Comparison of ENCODE assay signal across 1 cellular context in the genomic region with DNA sequence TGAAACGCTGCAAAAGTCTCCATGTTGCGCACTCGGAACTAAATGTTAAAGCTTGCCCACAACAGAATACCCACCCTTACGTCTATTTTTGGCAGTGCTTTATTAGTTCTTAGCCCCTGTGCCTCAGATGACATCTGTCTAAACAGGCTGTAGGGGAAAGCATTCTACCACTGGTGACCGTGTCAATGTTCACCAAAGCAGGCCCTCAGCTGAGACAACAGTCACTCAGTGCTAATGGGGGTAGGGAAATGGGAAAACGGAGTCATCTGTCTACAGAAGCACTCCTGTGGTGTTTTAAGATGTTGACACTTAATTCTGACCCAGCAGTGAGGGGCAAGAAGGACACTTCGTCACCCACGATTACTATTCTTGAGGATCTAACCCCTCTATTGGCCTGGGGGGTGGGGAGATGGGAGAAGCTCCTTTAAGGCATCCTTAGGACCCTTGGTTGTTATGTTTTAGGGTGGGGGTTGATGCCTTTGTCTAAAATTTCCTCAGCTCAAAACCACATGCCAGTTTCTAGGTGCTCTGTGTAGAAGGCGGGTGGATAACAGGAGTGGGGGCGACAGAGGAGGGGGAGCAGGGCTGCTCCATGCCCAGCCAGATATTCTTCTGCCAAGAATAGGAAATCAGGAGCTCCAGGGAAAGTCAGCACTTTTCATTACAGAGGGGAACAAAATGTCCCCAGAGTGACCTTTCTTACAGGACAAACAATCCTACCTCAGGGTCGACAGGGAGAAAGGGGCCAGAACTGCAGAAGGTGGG.
TF ChIP-seq lines count a peak whose summit lies in the region.

No MANE protein-coding gene starts in this region.

TF ChIP-seq in H1, 55 proteins besides CTCF, POLR2A, EP300 and RAD21:
- TF ChIP-seq SRF (IDR thresholded peaks at IDR 0.05; ENCODE audit: low read depth, low read length) (no peak), RBBP5 (IDR thresholded peaks at IDR 0.05; ENCODE audit: borderline replicate concordance, low read depth, low read length) (no peak), SIRT6 (IDR thresholded peaks at IDR 0.05; ENCODE audit: low read length) (no peak), BACH1 (IDR thresholded peaks at IDR 0.05; ENCODE audit: low read length) (no peak), TAF7 (optimal IDR thresholded peaks at IDR 0.05; ENCODE audit: borderline replicate concordance, low read depth, low read length) (no peak), ZNF274 (IDR thresholded peaks at IDR 0.05; ENCODE audit: borderline replicate concordance, extremely low read depth, low read length) (no peak), POLR2AphosphoS5 (IDR thresholded peaks at IDR 0.05; ENCODE audit: low read depth, low read length) (no peak), CBX8 (IDR thresholded peaks at IDR 0.05; ENCODE audit: borderline replicate concordance, low read depth, low read length) (no peak), SUZ12 (IDR thresholded peaks at IDR 0.05; ENCODE audit: low read length) (no peak), PHF8 (conservative IDR thresholded peaks at IDR 0.05; ENCODE audit: low read depth, low read length) (no peak), NRF1 (IDR thresholded peaks at IDR 0.05; ENCODE audit: low read depth, low read length) (no peak), TCF12 (IDR thresholded peaks at IDR 0.05; ENCODE audit: low read depth, low read length) (no peak), TEAD4 (IDR thresholded peaks at IDR 0.05; ENCODE audit: low read depth, low read length) (no peak)
- TF ChIP-seq, protein P1, sequence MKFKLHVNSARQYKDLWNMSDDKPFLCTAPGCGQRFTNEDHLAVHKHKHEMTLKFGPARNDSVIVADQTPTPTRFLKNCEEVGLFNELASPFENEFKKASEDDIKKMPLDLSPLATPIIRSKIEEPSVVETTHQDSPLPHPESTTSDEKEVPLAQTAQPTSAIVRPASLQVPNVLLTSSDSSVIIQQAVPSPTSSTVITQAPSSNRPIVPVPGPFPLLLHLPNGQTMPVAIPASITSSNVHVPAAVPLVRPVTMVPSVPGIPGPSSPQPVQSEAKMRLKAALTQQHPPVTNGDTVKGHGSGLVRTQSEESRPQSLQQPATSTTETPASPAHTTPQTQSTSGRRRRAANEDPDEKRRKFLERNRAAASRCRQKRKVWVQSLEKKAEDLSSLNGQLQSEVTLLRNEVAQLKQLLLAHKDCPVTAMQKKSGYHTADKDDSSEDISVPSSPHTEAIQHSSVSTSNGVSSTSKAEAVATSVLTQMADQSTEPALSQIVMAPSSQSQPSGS (IDR thresholded peaks at IDR 0.05; ENCODE audit: low read length), result no peak
- TF ChIP-seq, protein P2, sequence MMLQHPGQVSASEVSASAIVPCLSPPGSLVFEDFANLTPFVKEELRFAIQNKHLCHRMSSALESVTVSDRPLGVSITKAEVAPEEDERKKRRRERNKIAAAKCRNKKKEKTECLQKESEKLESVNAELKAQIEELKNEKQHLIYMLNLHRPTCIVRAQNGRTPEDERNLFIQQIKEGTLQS (IDR thresholded peaks at IDR 0.05; ENCODE audit: insufficient read depth, low read depth, low read length), result no peak
- TF ChIP-seq, protein P3, sequence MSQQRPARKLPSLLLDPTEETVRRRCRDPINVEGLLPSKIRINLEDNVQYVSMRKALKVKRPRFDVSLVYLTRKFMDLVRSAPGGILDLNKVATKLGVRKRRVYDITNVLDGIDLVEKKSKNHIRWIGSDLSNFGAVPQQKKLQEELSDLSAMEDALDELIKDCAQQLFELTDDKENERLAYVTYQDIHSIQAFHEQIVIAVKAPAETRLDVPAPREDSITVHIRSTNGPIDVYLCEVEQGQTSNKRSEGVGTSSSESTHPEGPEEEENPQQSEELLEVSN (IDR thresholded peaks at IDR 0.05), result no peak
